ENCODE assay signal across 1 cellular context in genomic region chr9:128773049-128773448, GRCh38.
TF ChIP-seq lines count a peak whose summit lies in the region.

No MANE protein-coding gene starts in this region.

TF ChIP-seq in WTC11, 78 proteins besides CTCF, POLR2A, EP300 and RAD21:
- no peak for TF ChIP-seq ESRRA (CRISPR knock-in tag; IDR thresholded peaks at IDR 0.05; ENCODE audit: borderline replicate concordance)
- TF ChIP-seq ZNF232 (CRISPR knock-in tag; IDR thresholded peaks at IDR 0.05), result no peak
- no peak for TF ChIP-seq ZNF423 (CRISPR knock-in tag; IDR thresholded peaks at IDR 0.05)
- no peak for TF ChIP-seq ZBTB21 (CRISPR knock-in tag; IDR thresholded peaks at IDR 0.05; ENCODE audit: borderline replicate concordance)
- no peak for TF ChIP-seq GABPB1 (CRISPR knock-in tag; IDR thresholded peaks at IDR 0.05)
- no peak for TF ChIP-seq AFF4 (CRISPR knock-in tag; IDR thresholded peaks at IDR 0.05; ENCODE audit: borderline replicate concordance)
- TF ChIP-seq HMGA2 (CRISPR knock-in tag; IDR thresholded peaks at IDR 0.05), result no peak
- no peak for TF ChIP-seq ZNF671 (CRISPR knock-in tag; IDR thresholded peaks at IDR 0.05)
- no peak for TF ChIP-seq ZNF425 (CRISPR knock-in tag; conservative IDR thresholded peaks at IDR 0.05)
- no peak for TF ChIP-seq CREB1 (CRISPR knock-in tag; IDR thresholded peaks at IDR 0.05)
- no peak for TF ChIP-seq OVOL2 (CRISPR knock-in tag; IDR thresholded peaks at IDR 0.05; ENCODE audit: borderline replicate concordance)
- TF ChIP-seq NFATC4 (CRISPR knock-in tag; IDR thresholded peaks at IDR 0.05), result no peak
- TF ChIP-seq ETV6 (CRISPR knock-in tag; IDR thresholded peaks at IDR 0.05), result no peak
- TF ChIP-seq RELA (CRISPR knock-in tag; IDR thresholded peaks at IDR 0.05; ENCODE audit: borderline replicate concordance), result no peak
- no peak for TF ChIP-seq MYBL2 (CRISPR knock-in tag; IDR thresholded peaks at IDR 0.05)
